In the genomic region with DNA sequence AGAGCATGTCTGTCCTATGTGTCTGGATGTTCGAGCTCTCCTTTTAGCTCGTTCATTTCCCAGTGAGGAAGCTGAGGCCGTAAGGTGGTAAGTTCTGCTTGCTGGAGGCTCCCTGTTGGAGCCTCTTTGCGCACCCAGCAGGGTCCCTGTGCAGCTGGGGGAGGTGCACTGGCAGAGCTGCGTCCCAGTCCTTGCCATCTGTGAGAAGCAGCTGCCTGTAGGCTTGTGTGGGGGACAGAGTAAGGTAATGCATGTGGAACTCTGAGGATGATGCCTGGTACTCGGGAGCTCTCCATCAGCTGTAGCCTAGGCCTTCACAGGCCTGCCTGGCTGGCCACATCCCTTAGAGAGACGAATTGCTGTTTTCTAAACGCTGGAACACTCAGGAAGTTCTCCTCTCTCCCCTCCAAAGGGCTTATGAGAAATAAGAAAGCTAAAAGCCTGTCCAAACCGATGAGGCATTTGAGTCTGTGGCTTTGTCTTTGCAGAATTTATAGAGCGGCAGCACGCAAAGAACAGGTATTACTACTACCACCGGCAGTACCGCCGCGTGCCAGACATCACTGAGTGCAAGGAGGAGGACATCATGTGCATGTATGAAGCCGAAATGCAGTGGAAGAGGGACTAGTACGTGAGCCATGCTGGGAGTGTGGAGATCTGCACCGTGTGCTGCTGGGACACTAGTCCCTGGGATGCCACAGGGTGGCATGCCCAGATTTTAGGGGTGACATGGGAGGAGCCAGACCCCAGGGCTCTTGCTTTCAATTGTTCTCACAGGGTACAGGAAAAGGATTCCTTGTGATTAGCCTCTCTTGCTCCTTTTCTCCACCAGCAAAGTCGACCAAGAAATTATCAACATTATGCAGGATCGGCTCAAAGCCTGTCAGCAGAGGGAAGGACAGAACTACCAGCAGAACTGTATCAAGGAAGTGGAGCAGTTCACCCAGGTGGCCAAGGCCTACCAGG, we compare ENCODE assay signal across 7 cellular contexts. TPM values are rescaled to one million over a fixed set of nuclear protein-coding genes. Genes with fewer than 3 reads are reported as not detected.
A peak's percentile ranks its signal among the peaks of the same experiment; 100 is the strongest.
DNase-seq lines count a peak whose midpoint lies in the region; ATAC-seq and TF ChIP-seq lines count a peak whose summit lies in the region.

No MANE protein-coding gene starts in this region.

- peak overlapping the region; percentile 81 for H3K4me3 ChIP-seq in GM12875 (ENCODE audit: low read depth, low read length)

- TF ChIP-seq CTCF in GM12875 (IDR thresholded peaks at IDR 0.05; ENCODE audit: borderline replicate concordance, insufficient read depth, low read depth, low read length), result no peak
- no peak for TF ChIP-seq CTCF in WTC11 (IDR thresholded peaks at IDR 0.05)

- no peaks in the 10 kb centered on the region for H3K9me3 Mint-ChIP-seq in WTC11

- H3K4me3 Mint-ChIP-seq in WTC11, result peak overlapping the region; percentile 93

- peaks cover 39% of the 10 kb centered on the region for H3K4me1 Mint-ChIP-seq in WTC11

- POLR2A ChIA-PET in WTC11 (lab: Charles Lee), result interaction anchor here (0.9 to 2.0 kb wide), 8 partner anchors 10 to 194 kb away, joined by 3 to 10 read pairs (median 4); partner anchors contain the start of genes NOXO1, NTHL1, TBL3 and TRAF7

- DNase-seq in NAMALWA (ENCODE audit: low spot score), result peak; percentile 79
- DNase-seq in WTC11 (ENCODE audit: low spot score), result no peak
- peak; percentile 53 for DNase-seq in stimulated activated CD4-positive, alpha-beta T cell treated with anti-CD3 and anti-CD28 coated beads, Interleukin-12 subunit alpha, Interleukin-12 subunit beta, amount 100 ng/mL, for 4 hours
- DNase-seq in HPDE6-E6E7 (ENCODE audit: extremely low spot score), result no peak

- peak; percentile 17 for ATAC-seq in WTC11
- peak; percentile 6 for ATAC-seq in esophagus mucosa
- no peak for ATAC-seq in GM18867 (IDR thresholded peaks at IDR 0.05; ENCODE audit: unreplicated experiment)

- H3K36me3 Mint-ChIP-seq in WTC11, result peaks cover 35% of the 10 kb centered on the region

- peaks cover 3% of the 10 kb centered on the region; the same call in 1 of the 2 replicates for H3K27me3 Mint-ChIP-seq in WTC11 (ENCODE audit: low read depth)

- CTCF ChIA-PET in WTC11 (lab: Charles Lee), result interaction anchor here (0.5 to 1.7 kb wide), 7 partner anchors 14 to 178 kb away, joined by 3 to 6 read pairs (median 4); partner anchors contain the start of genes NUBP2 and SPSB3

- H3K27ac Mint-ChIP-seq in WTC11, result peak overlapping the region; percentile 77

TF ChIP-seq in WTC11, 78 proteins besides CTCF, POLR2A, EP300 and RAD21 (continues in another document):
- peak; percentile 32; the same call in 1 of the 2 replicates for TF ChIP-seq TEAD4 (CRISPR knock-in tag; IDR thresholded peaks at IDR 0.05)
- TF ChIP-seq NR3C1 (CRISPR knock-in tag; conservative IDR thresholded peaks at IDR 0.05; ENCODE audit: low read depth), result no peak
- TF ChIP-seq, protein P1, sequence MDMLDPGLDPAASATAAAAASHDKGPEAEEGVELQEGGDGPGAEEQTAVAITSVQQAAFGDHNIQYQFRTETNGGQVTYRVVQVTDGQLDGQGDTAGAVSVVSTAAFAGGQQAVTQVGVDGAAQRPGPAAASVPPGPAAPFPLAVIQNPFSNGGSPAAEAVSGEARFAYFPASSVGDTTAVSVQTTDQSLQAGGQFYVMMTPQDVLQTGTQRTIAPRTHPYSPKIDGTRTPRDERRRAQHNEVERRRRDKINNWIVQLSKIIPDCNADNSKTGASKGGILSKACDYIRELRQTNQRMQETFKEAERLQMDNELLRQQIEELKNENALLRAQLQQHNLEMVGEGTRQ (CRISPR knock-in tag; IDR thresholded peaks at IDR 0.05), result no peak
- no peak for TF ChIP-seq CBFB (CRISPR knock-in tag; IDR thresholded peaks at IDR 0.05; ENCODE audit: low read depth)
- TF ChIP-seq, protein P2, sequence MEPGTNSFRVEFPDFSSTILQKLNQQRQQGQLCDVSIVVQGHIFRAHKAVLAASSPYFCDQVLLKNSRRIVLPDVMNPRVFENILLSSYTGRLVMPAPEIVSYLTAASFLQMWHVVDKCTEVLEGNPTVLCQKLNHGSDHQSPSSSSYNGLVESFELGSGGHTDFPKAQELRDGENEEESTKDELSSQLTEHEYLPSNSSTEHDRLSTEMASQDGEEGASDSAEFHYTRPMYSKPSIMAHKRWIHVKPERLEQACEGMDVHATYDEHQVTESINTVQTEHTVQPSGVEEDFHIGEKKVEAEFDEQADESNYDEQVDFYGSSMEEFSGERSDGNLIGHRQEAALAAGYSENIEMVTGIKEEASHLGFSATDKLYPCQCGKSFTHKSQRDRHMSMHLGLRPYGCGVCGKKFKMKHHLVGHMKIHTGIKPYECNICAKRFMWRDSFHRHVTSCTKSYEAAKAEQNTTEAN (CRISPR knock-in tag; IDR thresholded peaks at IDR 0.05), result no peak
- TF ChIP-seq ELF4 (CRISPR knock-in tag; IDR thresholded peaks at IDR 0.05; ENCODE audit: low read depth), result no peak
- peak; percentile 95 for TF ChIP-seq ERG (CRISPR knock-in tag; IDR thresholded peaks at IDR 0.05)
- TF ChIP-seq NFATC4 (CRISPR knock-in tag; IDR thresholded peaks at IDR 0.05), result peak; percentile 96
- no peak for TF ChIP-seq GTF2I (CRISPR knock-in tag; conservative IDR thresholded peaks at IDR 0.05)
- TF ChIP-seq, protein P3, sequence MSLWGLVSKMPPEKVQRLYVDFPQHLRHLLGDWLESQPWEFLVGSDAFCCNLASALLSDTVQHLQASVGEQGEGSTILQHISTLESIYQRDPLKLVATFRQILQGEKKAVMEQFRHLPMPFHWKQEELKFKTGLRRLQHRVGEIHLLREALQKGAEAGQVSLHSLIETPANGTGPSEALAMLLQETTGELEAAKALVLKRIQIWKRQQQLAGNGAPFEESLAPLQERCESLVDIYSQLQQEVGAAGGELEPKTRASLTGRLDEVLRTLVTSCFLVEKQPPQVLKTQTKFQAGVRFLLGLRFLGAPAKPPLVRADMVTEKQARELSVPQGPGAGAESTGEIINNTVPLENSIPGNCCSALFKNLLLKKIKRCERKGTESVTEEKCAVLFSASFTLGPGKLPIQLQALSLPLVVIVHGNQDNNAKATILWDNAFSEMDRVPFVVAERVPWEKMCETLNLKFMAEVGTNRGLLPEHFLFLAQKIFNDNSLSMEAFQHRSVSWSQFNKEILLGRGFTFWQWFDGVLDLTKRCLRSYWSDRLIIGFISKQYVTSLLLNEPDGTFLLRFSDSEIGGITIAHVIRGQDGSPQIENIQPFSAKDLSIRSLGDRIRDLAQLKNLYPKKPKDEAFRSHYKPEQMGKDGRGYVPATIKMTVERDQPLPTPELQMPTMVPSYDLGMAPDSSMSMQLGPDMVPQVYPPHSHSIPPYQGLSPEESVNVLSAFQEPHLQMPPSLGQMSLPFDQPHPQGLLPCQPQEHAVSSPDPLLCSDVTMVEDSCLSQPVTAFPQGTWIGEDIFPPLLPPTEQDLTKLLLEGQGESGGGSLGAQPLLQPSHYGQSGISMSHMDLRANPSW (CRISPR knock-in tag; conservative IDR thresholded peaks at IDR 0.05; ENCODE audit: low read depth), result no peak
- TF ChIP-seq ZNF671 (CRISPR knock-in tag; IDR thresholded peaks at IDR 0.05), result peak; percentile 96
- no peak for TF ChIP-seq NFYB (CRISPR knock-in tag; conservative IDR thresholded peaks at IDR 0.05; ENCODE audit: low read depth)
- no peak for TF ChIP-seq FOXK1 (CRISPR knock-in tag; IDR thresholded peaks at IDR 0.05)
- TF ChIP-seq, protein P4, sequence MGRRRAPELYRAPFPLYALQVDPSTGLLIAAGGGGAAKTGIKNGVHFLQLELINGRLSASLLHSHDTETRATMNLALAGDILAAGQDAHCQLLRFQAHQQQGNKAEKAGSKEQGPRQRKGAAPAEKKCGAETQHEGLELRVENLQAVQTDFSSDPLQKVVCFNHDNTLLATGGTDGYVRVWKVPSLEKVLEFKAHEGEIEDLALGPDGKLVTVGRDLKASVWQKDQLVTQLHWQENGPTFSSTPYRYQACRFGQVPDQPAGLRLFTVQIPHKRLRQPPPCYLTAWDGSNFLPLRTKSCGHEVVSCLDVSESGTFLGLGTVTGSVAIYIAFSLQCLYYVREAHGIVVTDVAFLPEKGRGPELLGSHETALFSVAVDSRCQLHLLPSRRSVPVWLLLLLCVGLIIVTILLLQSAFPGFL (CRISPR knock-in tag; IDR thresholded peaks at IDR 0.05; ENCODE audit: borderline replicate concordance), result no peak
- TF ChIP-seq FOXP4 (CRISPR knock-in tag; IDR thresholded peaks at IDR 0.05), result no peak

RNA-seq across cellular contexts. Expression of gene NDUFB10, which starts 1.6 kb away (rescaled TPM):
- total RNA-seq in WTC11 (2021) (200 to 228 TPM (median 205 TPM) in 3 replicates), esophagus mucosa (115 TPM)

RNA-seq across cellular contexts. Expression of gene RPS2, which starts 3.7 kb away (rescaled TPM):
- total RNA-seq in WTC11 (2021), result 4,395 to 4,767 TPM (median 4,632 TPM) in 3 replicates
- 3,204 TPM for total RNA-seq in esophagus mucosa

RNA-seq across cellular contexts. Expression of gene RNF151, which starts 5.7 kb away (rescaled TPM):
- total RNA-seq in WTC11 (2021) (0.31 TPM in 1 of 3 replicates, not detected in the others), esophagus mucosa (not detected)

RNA-seq across cellular contexts. Expression of gene RPL3L, which starts 6.5 kb away (rescaled TPM):
- 0.77 to 1.1 TPM (median 0.96 TPM) in 3 replicates for total RNA-seq in WTC11 (2021)
- 0.12 TPM for total RNA-seq in esophagus mucosa

RNA-seq across cellular contexts. Expression of gene TBL3, which starts 10.9 kb away (rescaled TPM):
- 67.6 to 73.4 TPM (median 71.3 TPM) in 3 replicates for total RNA-seq in WTC11 (2021)
- total RNA-seq in esophagus mucosa, result 31.5 TPM

Comparison
In these comparisons a context has a peak if more than half of its experiments do, and no peak if none do; other contexts are left out.
1. DNase-seq: peak in NAMALWA (single experiment) and stimulated activated CD4-positive, alpha-beta T cell treated with anti-CD3 and anti-CD28 coated beads, Interleukin-12 subunit alpha, Interleukin-12 subunit beta, amount 100 ng/mL, for 4 hours (single experiment); none in WTC11 (single experiment) and HPDE6-E6E7 (single experiment).